25 cellular contexts compared by ENCODE assay signal in the genomic region with DNA sequence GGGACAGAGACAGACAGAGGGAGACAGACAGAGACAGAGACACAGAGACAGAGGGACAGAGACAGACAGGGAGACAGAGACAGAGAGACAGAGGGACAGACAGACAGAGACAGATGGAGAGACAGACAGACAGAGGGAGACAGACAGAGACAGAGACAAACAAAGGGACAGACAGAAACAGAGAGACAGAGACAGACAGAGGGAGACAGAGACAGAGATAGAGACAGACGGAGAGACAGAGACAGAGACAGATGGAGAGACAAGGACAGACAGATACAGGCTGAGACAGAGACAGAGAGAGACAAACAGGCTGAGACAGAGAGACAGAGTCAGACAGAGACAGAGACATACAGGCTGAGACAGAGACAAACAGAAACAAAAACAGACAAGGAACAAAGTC. TPM values are rescaled to one million over a fixed set of nuclear protein-coding genes. Genes with fewer than 3 reads are reported as not detected.
"Had no signal": no experiment of that assay in that cellular context is flagged by ENCODE, and none has a peak within 500 bp of the region (broad histone marks: within the 10 kb centered on the region; RNA-seq: fewer than 3 reads in every experiment).

No MANE protein-coding gene starts in this region.

- H3K4me3 Mint-ChIP-seq: mesothelial cell of epicardium had no signal

- H3K36me3 Mint-ChIP-seq: mesothelial cell of epicardium had no signal

- H3K27ac ChIP-seq: coronary artery, dorsolateral prefrontal cortex, esophagus squamous epithelium, gastrocnemius medialis, heart right ventricle, left lung, lower lobe of right lung had no signal

- H3K9me3 Mint-ChIP-seq: mesothelial cell of epicardium had no signal

- H3K4me1 ChIP-seq: gastrocnemius medialis, heart right ventricle, left lung, lower lobe of right lung had no signal

- H3K4me3 ChIP-seq: coronary artery, dorsolateral prefrontal cortex, esophagus squamous epithelium, gastrocnemius medialis, heart right ventricle, left lung, lower lobe of right lung, mucosa of descending colon had no signal

- H3K27ac Mint-ChIP-seq: mesothelial cell of epicardium had no signal

- H3K4me1 Mint-ChIP-seq: mesothelial cell of epicardium had no signal

- H3K27me3 ChIP-seq: gastrocnemius medialis had no signal

- DNase-seq: dermis blood vessel endothelial cell; dorsolateral prefrontal cortex; effector CD4-positive, alpha-beta T cell; effector memory CD4-positive, alpha-beta T cell; esophagus squamous epithelium; foreskin fibroblast; foreskin melanocyte; gastrocnemius medialis; heart right ventricle; hippocampal formation; left cardiac atrium; left lung; left ventricle myocardium superior; lower lobe of right lung; mesenchymal stem cell; mucosa of descending colon had no signal

- H3K36me3 ChIP-seq: esophagus squamous epithelium, gastrocnemius medialis, heart right ventricle, left lung, lower lobe of right lung had no signal

- H3K9me3 ChIP-seq: esophagus squamous epithelium, gastrocnemius medialis, heart right ventricle, left lung, lower lobe of right lung, mucosa of descending colon had no signal

- ATAC-seq: gastrocnemius medialis, heart right ventricle, left cardiac atrium, left lung, left ventricle myocardium superior, lower lobe of right lung, mucosa of descending colon had no signal

- FAIRE-seq: colon, endothelial cell of umbilical vein, islet of Langerhans, keratinocyte had no signal

RNA-seq across cellular contexts. Expression of gene PHACTR3, which starts 39.4 kb away (rescaled TPM):
- total RNA-seq: endothelial cell of umbilical vein, glomerular endothelial cell, kidney epithelial cell, myocyte had no signal
